ENCODE assay signal across 1 cellular context in the genomic region with DNA sequence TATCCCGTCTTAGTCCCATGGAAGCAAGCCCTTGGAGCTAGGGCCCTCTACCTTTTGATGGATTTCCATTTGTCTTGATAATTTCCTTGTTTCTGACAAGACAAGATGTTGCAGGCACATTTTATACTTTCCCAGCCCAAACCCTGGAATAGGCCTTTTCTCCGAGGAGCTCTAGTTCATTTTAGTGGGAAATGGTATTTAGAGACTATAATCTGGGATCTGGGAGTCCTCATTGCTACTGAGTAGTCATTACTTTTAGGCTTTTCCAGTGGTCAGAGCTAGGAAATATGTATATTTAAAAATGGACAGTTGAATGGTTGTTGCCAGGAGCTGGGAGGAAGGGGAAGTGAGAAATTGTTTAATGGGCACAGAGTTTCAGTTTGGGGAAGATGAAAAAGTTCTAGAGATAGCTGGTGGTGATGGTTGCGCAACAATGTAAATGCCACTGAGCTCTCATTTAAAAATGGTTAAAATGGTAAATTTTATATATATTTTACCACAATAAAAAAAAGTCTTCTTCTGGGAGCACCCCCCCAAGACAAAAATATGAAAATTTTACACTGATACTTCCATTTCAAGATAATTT.
TF ChIP-seq lines count a peak whose summit lies in the region.

No MANE protein-coding gene starts in this region.

TF ChIP-seq in K562, 482 proteins besides CTCF, POLR2A, EP300 and RAD21 (continued from another document):
- peak; percentile 94 for TF ChIP-seq IRF9 (tag; IDR thresholded peaks at IDR 0.05)
- no peak for TF ChIP-seq MYC (IDR thresholded peaks at IDR 0.05; ENCODE audit: low read depth, low read length)
- TF ChIP-seq MYC (CRISPR knock-in tag; IDR thresholded peaks at IDR 0.05; ENCODE audit: borderline replicate concordance, low read depth): no peak
